In the genomic region with DNA sequence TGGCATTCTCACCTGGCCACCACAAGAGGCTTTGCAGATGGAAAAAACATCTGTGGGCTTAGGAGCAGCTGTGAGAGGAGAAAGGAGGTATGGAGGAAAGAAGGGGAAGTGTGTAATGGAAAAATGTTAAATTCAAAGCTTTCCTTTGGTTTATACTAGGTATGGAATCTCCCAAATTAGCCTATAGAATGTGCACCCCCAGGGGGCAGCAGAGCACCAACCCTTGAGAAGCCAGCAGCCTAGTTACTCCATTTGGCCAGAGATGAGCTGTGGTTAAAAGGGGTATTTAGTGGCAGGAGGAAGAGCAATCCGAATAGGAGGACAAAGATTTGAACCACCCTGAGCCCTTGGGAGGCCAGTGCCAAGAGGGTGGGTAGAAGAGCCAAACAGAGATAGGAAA, we compare ENCODE assay signal across 8 cellular contexts.
DNase-seq lines count a peak whose midpoint lies in the region; ATAC-seq and TF ChIP-seq lines count a peak whose summit lies in the region.

No MANE protein-coding gene starts in this region.

- H3K9me3 Mint-ChIP-seq in endothelial cell (ENCODE audit: unreplicated experiment) (no peaks in the 10 kb centered on the region), nephron progenitor cell (peaks cover 15% of the 10 kb centered on the region)

- peaks cover 3% of the 10 kb centered on the region for H3K27me3 Mint-ChIP-seq in endothelial cell (ENCODE audit: unreplicated experiment)
- H3K27me3 Mint-ChIP-seq in nephron progenitor cell (ENCODE audit: low read depth, poor library complexity) = peaks cover 16% of the 10 kb centered on the region

- H3K4me1 Mint-ChIP-seq in endothelial cell (ENCODE audit: unreplicated experiment) = no peaks in the 10 kb centered on the region
- H3K4me1 Mint-ChIP-seq in nephron progenitor cell = peaks cover 8% of the 10 kb centered on the region

- DNase-seq in DMS79 (lab: John Stamatoyannopoulos, UW) (peak; percentile 4), DMS79 treated with DMSO at 0.1 percent for 48 hours (lab: John Stamatoyannopoulos, UW) (no peak), HT1080 (ENCODE audit: low read depth) (peak; percentile 55), SK-MEL-5 (ENCODE audit: low read depth, low spot score) (peak; percentile 74), endothelial cell (ENCODE audit: low spot score) (peak; percentile 71), nephron progenitor cell (peak; percentile 42)
- no peak for DNase-seq in activated CD4-positive, CD25-positive, alpha-beta regulatory T cell (lab: John Stamatoyannopoulos, UW)

- ATAC-seq in GM21423 (IDR thresholded peaks at IDR 0.05; ENCODE audit: unreplicated experiment) = no peak

- in situ Hi-C loops in SK-MEL-5 (cut with HindIII; ENCODE audit: low pct_unique_long_range_greater_than_20kb, low sequenced_read_pairs) = no loop called here

- TF ChIP-seq CTCF in endothelial cell (IDR thresholded peaks at IDR 0.05; ENCODE audit: unreplicated experiment) (peak; percentile 71), nephron progenitor cell (IDR thresholded peaks at IDR 0.05) (peak; percentile 43)

- H3K4me3 Mint-ChIP-seq in endothelial cell (ENCODE audit: unreplicated experiment) (no peak overlapping the region), nephron progenitor cell (no peak overlapping the region)

- H3K36me3 Mint-ChIP-seq in endothelial cell (ENCODE audit: low read depth, unreplicated experiment) (no peaks in the 10 kb centered on the region), nephron progenitor cell (ENCODE audit: low read depth) (no peaks in the 10 kb centered on the region)

- no peak overlapping the region for H3K27ac Mint-ChIP-seq in endothelial cell (ENCODE audit: unreplicated experiment)
- H3K27ac Mint-ChIP-seq in nephron progenitor cell = no peak overlapping the region

Comparison
In these comparisons a context has a peak if more than half of its experiments do, and no peak if none do; other contexts are left out.
1. DNase-seq: peak in DMS79 (single experiment), HT1080 (single experiment), SK-MEL-5 (single experiment), endothelial cell (single experiment) and nephron progenitor cell (single experiment); none in DMS79 treated with DMSO at 0.1 percent for 48 hours (single experiment) and activated CD4-positive, CD25-positive, alpha-beta regulatory T cell (0 of 4).